10 cellular contexts compared by ENCODE assay signal in the genomic region with DNA sequence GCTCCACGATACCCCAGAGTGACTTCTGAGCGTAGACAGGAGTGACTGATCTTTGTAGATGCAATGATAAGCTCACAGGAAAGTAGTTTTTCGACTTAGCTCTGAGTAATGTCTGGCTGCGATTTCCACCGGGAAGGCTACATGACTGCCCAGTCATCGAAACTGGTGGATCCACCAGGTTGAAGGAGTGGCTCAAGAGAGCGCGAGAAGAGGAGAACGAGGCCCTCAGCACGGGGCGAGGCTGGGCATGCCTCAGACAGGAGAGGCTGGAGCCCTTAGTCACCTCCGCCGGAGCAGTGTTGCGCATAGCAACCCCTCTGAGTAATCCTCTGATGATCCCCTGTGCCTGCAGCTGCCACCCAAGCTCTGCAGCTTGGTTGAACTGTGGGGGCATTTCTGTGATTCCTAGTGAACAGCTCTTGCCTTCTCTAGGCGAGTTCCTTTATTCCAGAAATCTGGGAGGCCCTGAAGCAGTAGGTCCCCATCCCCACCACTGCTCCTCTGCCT. TPM values are rescaled to one million over a fixed set of nuclear protein-coding genes. Genes with fewer than 3 reads are reported as not detected.
DNase-seq lines count a peak whose midpoint lies in the region; ATAC-seq and TF ChIP-seq lines count a peak whose summit lies in the region.
"Had no signal": no experiment of that assay in that cellular context is flagged by ENCODE, and none has a peak within 500 bp of the region (broad histone marks: within the 10 kb centered on the region; RNA-seq: fewer than 3 reads in every experiment).

No MANE protein-coding gene starts in this region.

- no peak overlapping the region for H3K27ac Mint-ChIP-seq in activated CD4-positive, alpha-beta T cell treated with anti-CD3 and anti-CD28 coated beads for 36 hours

- intact Hi-C loops in activated CD4-positive, alpha-beta T cell treated with anti-CD3 and anti-CD28 coated beads for 36 hours (cut with DNase I, micrococcal nuclease) = loop anchor here (10.0 kb wide), 3 partner anchors 275 to 365 kb away; a partner anchor contains a TSS

- peak overlapping the region; percentile 47 for H3K4me3 ChIP-seq in epithelial cell of esophagus (ENCODE audit: low read length)
- H3K4me3 ChIP-seq in skeletal muscle satellite cell (ENCODE audit: low read length) = peak overlapping the region; percentile 48
- H3K4me3 ChIP-seq: BLaER1 treated with 17β-estradiol and CSF1 and Interleukin-3, amounts not matched to agents 10 nM and 100 nM had no signal

- H3K9me3 Mint-ChIP-seq in activated CD4-positive, alpha-beta T cell treated with anti-CD3 and anti-CD28 coated beads for 36 hours (ENCODE audit: low read depth) = peaks cover 2% of the 10 kb centered on the region

- H3K9me3 ChIP-seq in skeletal muscle satellite cell (replicated peaks; ENCODE audit: low read length) = no peaks in the 10 kb centered on the region
- H3K9me3 ChIP-seq: BLaER1 treated with 17β-estradiol and CSF1 and Interleukin-3, amounts not matched to agents 10 nM and 100 nM had no signal

- H3K4me2 ChIP-seq in skeletal muscle satellite cell (ENCODE audit: low read length) = peak overlapping the region; percentile 70
- H3K4me2 ChIP-seq: BLaER1 treated with 17β-estradiol and CSF1 and Interleukin-3, amounts not matched to agents 10 nM and 100 nM had no signal

- CTCF ChIA-PET in activated CD4-positive, alpha-beta T cell treated with anti-CD3 and anti-CD28 coated beads for 36 hours (lab: Charles Lee) = interaction anchor here (0.6 to 1.0 kb wide), 5 partner anchors 10 to 306 kb away, joined by 3 read pairs; no protein-coding TSS in a partner anchor

- POLR2A ChIA-PET in activated CD4-positive, alpha-beta T cell treated with anti-CD3 and anti-CD28 coated beads for 36 hours (lab: Charles Lee) = interaction anchor here (0.8 kb wide), 1 partner anchor 123 kb away, joined by 3 read pairs; no protein-coding TSS in a partner anchor

- H3K36me3 ChIP-seq in skeletal muscle satellite cell (ENCODE audit: insufficient read depth, low read length) = peaks cover 45% of the 10 kb centered on the region

- H3K27me3 ChIP-seq in skeletal muscle satellite cell (ENCODE audit: control insufficient read depth, insufficient read depth, low read length) = no peaks in the 10 kb centered on the region
- H3K27me3 ChIP-seq: BLaER1 treated with 17β-estradiol and CSF1 and Interleukin-3, amounts not matched to agents 10 nM and 100 nM had no signal

- peak; percentile 28 for ATAC-seq in activated CD4-positive, alpha-beta T cell treated with anti-CD3 and anti-CD28 coated beads for 36 hours

- H3K36me3 Mint-ChIP-seq in activated CD4-positive, alpha-beta T cell treated with anti-CD3 and anti-CD28 coated beads for 36 hours (ENCODE audit: low read depth) = peaks cover 13% of the 10 kb centered on the region

- peaks cover 38% of the 10 kb centered on the region for H3K4me1 Mint-ChIP-seq in activated CD4-positive, alpha-beta T cell treated with anti-CD3 and anti-CD28 coated beads for 36 hours

- no peaks in the 10 kb centered on the region for H3K27me3 Mint-ChIP-seq in activated CD4-positive, alpha-beta T cell treated with anti-CD3 and anti-CD28 coated beads for 36 hours

- peaks cover 46% of the 10 kb centered on the region for H3K4me1 ChIP-seq in skeletal muscle satellite cell (ENCODE audit: control insufficient read depth, insufficient read depth, low read length)

- H3K4me3 Mint-ChIP-seq in activated CD4-positive, alpha-beta T cell treated with anti-CD3 and anti-CD28 coated beads for 36 hours = no peak overlapping the region

- peak overlapping the region; percentile 82 for H3K9ac ChIP-seq in skeletal muscle satellite cell (ENCODE audit: low read depth, low read length)
- H3K9ac ChIP-seq: BLaER1 treated with 17β-estradiol and CSF1 and Interleukin-3, amounts not matched to agents 10 nM and 100 nM had no signal

- TF ChIP-seq CTCF in epithelial cell of esophagus (IDR thresholded peaks at IDR 0.05; ENCODE audit: insufficient read depth, low read depth, low read length, missing control alignments) = no peak

- DNase-seq in activated CD4-positive, alpha-beta T cell treated with anti-CD3 and anti-CD28 coated beads for 36 hours = peak; percentile 39
- no peak for DNase-seq in activated CD4-positive, alpha-beta T cell treated with anti-CD3 and anti-CD28 coated beads, Interleukin-2, amount 50 U/mL, for 4 hours
- DNase-seq in NCI-H526 treated with DMSO at 0.1 percent for 48 hours (lab: John Stamatoyannopoulos, UW) (peak; percentile 56), epithelial cell of esophagus (ENCODE audit: low read depth) (peak; percentile 100), activated T-cell treated with anti-CD3 and anti-CD28 coated beads for 4 hours (no peak), globus pallidus (ENCODE audit: low spot score) (no peak), midbrain (lab: John Stamatoyannopoulos, UW) (no peak)
- DNase-seq: KG1 had no signal

RNA-seq across cellular contexts. Expression of a gene that starts 25.6 kb away (rescaled TPM):
- 10 to 100 TPM; 17.0 to 17.4 TPM for total RNA-seq in activated CD4-positive, alpha-beta T cell treated with anti-CD3 and anti-CD28 coated beads for 36 hours
- total RNA-seq in skeletal muscle satellite cell (2012; rRNA removed) = 46.6 and 58.5 TPM in 2 replicates

Comparison
In these comparisons a context has a peak if more than half of its experiments do, and no peak if none do; other contexts are left out.
1. DNase-seq: peak in activated CD4-positive, alpha-beta T cell treated with anti-CD3 and anti-CD28 coated beads for 36 hours (single experiment), NCI-H526 treated with DMSO at 0.1 percent for 48 hours (single experiment) and epithelial cell of esophagus (single experiment); none in activated CD4-positive, alpha-beta T cell treated with anti-CD3 and anti-CD28 coated beads, Interleukin-2, amount 50 U/mL, for 4 hours (0 of 2), activated T-cell treated with anti-CD3 and anti-CD28 coated beads for 4 hours (single experiment), globus pallidus (single experiment) and midbrain (single experiment).